Comparison of ENCODE assay signal across 1 cellular context in genomic region chr15:45641374-45641778, GRCh38.
TF ChIP-seq lines count a peak whose summit lies in the region.

No MANE protein-coding gene starts in this region.

TF ChIP-seq in HepG2, 621 proteins besides CTCF, POLR2A, EP300 and RAD21 (continued from another document and continues in another):
- TF ChIP-seq THRA (CRISPR knock-in tag; IDR thresholded peaks at IDR 0.05; ENCODE audit: borderline replicate concordance) (no peak; the same call in 1 of the 2 replicates), BCL6 (CRISPR knock-in tag; IDR thresholded peaks at IDR 0.05) (peak; percentile 78), ZGPAT (CRISPR knock-in tag; IDR thresholded peaks at IDR 0.05) (peak; percentile 70; the same call in 1 of the 2 replicates), MEF2D (CRISPR knock-in tag; IDR thresholded peaks at IDR 0.05) (no peak), KLF6 (CRISPR knock-in tag; IDR thresholded peaks at IDR 0.05) (0 out of 2 replicates have a peak, but pooled peaks have one; percentile 30), ZNF577 (CRISPR knock-in tag; IDR thresholded peaks at IDR 0.05; ENCODE audit: borderline replicate concordance, low read depth) (no peak), SETDB1 (CRISPR knock-in tag; IDR thresholded peaks at IDR 0.05; ENCODE audit: borderline replicate concordance) (no peak), HMG20A (CRISPR knock-in tag; IDR thresholded peaks at IDR 0.05; ENCODE audit: borderline replicate concordance) (peak; percentile 68; the same call in 1 of the 2 replicates), HNF4G (IDR thresholded peaks at IDR 0.05; ENCODE audit: borderline replicate concordance, low read depth, low read length) (0 out of 2 replicates have a peak, but pooled peaks have one; percentile 20), HNF4G (CRISPR knock-in tag; IDR thresholded peaks at IDR 0.05; ENCODE audit: borderline replicate concordance, low read depth) (no peak), FOXJ3 (CRISPR knock-in tag; IDR thresholded peaks at IDR 0.05; ENCODE audit: borderline replicate concordance) (peak; percentile 59; the same call in 1 of the 2 replicates), ZNF614 (CRISPR knock-in tag; IDR thresholded peaks at IDR 0.05; ENCODE audit: borderline replicate concordance) (peak; percentile 81; the same call in 1 of the 2 replicates), SALL2 (CRISPR knock-in tag; IDR thresholded peaks at IDR 0.05) (no peak), TARDBP (CRISPR knock-in tag; IDR thresholded peaks at IDR 0.05) (peak; percentile 30; the same call in 1 of the 2 replicates), ARID5B (CRISPR knock-in tag; IDR thresholded peaks at IDR 0.05) (peak; percentile 86), NBN (conservative IDR thresholded peaks at IDR 0.05) (no peak), GLI4 (CRISPR knock-in tag; IDR thresholded peaks at IDR 0.05; ENCODE audit: borderline replicate concordance) (no peak), MLLT10 (CRISPR knock-in tag; IDR thresholded peaks at IDR 0.05) (no peak), PPARG (CRISPR knock-in tag; conservative IDR thresholded peaks at IDR 0.05) (peak; percentile 70), HIVEP1 (CRISPR knock-in tag; IDR thresholded peaks at IDR 0.05) (no peak), HMGXB3 (CRISPR knock-in tag; IDR thresholded peaks at IDR 0.05; ENCODE audit: borderline replicate concordance) (peak; percentile 74; the same call in 1 of the 2 replicates), ZNF234 (CRISPR knock-in tag; conservative IDR thresholded peaks at IDR 0.05) (no peak), SOX13 (IDR thresholded peaks at IDR 0.05) (no peak), SOX13 (CRISPR knock-in tag; conservative IDR thresholded peaks at IDR 0.05 in 1 of 2, IDR thresholded peaks at IDR 0.05 in 1 of 2) (peak in 1 of 2 experiments; percentile 79; a peak in 2 of 4 replicates), KMT2B (CRISPR knock-in tag; IDR thresholded peaks at IDR 0.05) (0 out of 2 replicates have a peak, but pooled peaks have one; percentile 26), ZFYVE20 (CRISPR knock-in tag; IDR thresholded peaks at IDR 0.05; ENCODE audit: borderline replicate concordance, low read depth) (no peak), CEBPB (IDR thresholded peaks at IDR 0.05; ENCODE audit: borderline replicate concordance, low read depth, low read length) (peak; percentile 96), BHLHE40 (IDR thresholded peaks at IDR 0.05; ENCODE audit: low read length) (no peak), ATF4 (CRISPR knock-in tag; IDR thresholded peaks at IDR 0.05) (peak in 1 of 2 experiments; percentile 58; a peak in 2 of 4 replicates), REPIN1 (CRISPR knock-in tag; IDR thresholded peaks at IDR 0.05; ENCODE audit: borderline replicate concordance, low read depth) (no peak), CBX5 (CRISPR knock-in tag; IDR thresholded peaks at IDR 0.05; ENCODE audit: borderline replicate concordance) (peak; percentile 44; the same call in 1 of the 2 replicates), ZNF207 (IDR thresholded peaks at IDR 0.05; ENCODE audit: borderline replicate concordance) (no peak), CENPT (CRISPR knock-in tag; IDR thresholded peaks at IDR 0.05; ENCODE audit: low read depth) (no peak), RARA (CRISPR knock-in tag; IDR thresholded peaks at IDR 0.05) (no peak), E2F2 (CRISPR knock-in tag; IDR thresholded peaks at IDR 0.05; ENCODE audit: borderline replicate concordance) (no peak)
- TF ChIP-seq, protein P1, sequence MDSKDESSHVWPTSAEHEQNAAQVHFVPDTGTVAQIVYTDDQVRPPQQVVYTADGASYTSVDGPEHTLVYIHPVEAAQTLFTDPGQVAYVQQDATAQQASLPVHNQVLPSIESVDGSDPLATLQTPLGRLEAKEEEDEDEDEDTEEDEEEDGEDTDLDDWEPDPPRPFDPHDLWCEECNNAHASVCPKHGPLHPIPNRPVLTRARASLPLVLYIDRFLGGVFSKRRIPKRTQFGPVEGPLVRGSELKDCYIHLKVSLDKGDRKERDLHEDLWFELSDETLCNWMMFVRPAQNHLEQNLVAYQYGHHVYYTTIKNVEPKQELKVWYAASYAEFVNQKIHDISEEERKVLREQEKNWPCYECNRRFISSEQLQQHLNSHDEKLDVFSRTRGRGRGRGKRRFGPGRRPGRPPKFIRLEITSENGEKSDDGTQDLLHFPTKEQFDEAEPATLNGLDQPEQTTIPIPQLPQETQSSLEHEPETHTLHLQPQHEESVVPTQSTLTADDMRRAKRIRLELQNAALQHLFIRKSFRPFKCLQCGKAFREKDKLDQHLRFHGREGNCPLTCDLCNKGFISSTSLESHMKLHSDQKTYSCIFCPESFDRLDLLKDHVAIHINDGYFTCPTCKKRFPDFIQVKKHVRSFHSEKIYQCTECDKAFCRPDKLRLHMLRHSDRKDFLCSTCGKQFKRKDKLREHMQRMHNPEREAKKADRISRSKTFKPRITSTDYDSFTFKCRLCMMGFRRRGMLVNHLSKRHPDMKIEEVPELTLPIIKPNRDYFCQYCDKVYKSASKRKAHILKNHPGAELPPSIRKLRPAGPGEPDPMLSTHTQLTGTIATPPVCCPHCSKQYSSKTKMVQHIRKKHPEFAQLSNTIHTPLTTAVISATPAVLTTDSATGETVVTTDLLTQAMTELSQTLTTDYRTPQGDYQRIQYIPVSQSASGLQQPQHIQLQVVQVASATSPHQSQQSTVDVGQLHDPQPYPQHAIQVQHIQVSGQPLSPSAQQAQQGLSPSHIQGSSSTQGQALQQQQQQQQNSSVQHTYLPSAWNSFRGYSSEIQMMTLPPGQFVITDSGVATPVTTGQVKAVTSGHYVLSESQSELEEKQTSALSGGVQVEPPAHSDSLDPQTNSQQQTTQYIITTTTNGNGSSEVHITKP (CRISPR knock-in tag; IDR thresholded peaks at IDR 0.05; ENCODE audit: low read depth), result peak; percentile 56; the same call in 1 of the 2 replicates
- TF ChIP-seq, protein P2, sequence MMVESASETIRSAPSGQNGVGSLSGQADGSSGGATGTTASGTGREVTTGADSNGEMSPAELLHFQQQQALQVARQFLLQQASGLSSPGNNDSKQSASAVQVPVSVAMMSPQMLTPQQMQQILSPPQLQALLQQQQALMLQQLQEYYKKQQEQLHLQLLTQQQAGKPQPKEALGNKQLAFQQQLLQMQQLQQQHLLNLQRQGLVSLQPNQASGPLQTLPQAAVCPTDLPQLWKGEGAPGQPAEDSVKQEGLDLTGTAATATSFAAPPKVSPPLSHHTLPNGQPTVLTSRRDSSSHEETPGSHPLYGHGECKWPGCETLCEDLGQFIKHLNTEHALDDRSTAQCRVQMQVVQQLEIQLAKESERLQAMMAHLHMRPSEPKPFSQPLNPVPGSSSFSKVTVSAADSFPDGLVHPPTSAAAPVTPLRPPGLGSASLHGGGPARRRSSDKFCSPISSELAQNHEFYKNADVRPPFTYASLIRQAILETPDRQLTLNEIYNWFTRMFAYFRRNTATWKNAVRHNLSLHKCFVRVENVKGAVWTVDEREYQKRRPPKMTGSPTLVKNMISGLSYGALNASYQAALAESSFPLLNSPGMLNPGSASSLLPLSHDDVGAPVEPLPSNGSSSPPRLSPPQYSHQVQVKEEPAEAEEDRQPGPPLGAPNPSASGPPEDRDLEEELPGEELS (CRISPR knock-in tag; IDR thresholded peaks at IDR 0.05), result peak; percentile 69
- TF ChIP-seq, protein P3, sequence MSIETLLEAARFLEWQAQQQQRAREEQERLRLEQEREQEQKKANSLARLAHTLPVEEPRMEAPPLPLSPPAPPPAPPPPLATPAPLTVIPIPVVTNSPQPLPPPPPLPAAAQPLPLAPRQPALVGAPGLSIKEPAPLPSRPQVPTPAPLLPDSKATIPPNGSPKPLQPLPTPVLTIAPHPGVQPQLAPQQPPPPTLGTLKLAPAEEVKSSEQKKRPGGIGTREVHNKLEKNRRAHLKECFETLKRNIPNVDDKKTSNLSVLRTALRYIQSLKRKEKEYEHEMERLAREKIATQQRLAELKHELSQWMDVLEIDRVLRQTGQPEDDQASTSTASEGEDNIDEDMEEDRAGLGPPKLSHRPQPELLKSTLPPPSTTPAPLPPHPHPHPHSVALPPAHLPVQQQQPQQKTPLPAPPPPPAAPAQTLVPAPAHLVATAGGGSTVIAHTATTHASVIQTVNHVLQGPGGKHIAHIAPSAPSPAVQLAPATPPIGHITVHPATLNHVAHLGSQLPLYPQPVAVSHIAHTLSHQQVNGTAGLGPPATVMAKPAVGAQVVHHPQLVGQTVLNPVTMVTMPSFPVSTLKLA (IDR thresholded peaks at IDR 0.05), result no peak
